Comparison of ENCODE assay signal across 9 cellular contexts in genomic region chr18:62982600-62983251, GRCh38.
A peak's percentile ranks its signal among the peaks of the same experiment; 100 is the strongest.
DNase-seq lines count a peak whose midpoint lies in the region; ATAC-seq lines count a peak whose summit lies in the region.
"Had no signal": no experiment of that assay in that cellular context is flagged by ENCODE, and none has a peak within 500 bp of the region (broad histone marks: within the 10 kb centered on the region; RNA-seq: fewer than 3 reads in every experiment).

No MANE protein-coding gene starts in this region.

- no peaks in the 10 kb centered on the region for H4K20me1 ChIP-seq in BLaER1 treated with 17β-estradiol and CSF1 and Interleukin-3, amounts not matched to agents 10 nM and 100 nM

- H3K9ac ChIP-seq in BLaER1 treated with 17β-estradiol and CSF1 and Interleukin-3, amounts not matched to agents 10 nM and 100 nM = peak overlapping the region in 10 of 11 experiments; percentile 4 to 57 (median 28); a peak in 10 of 22 replicates

- peak overlapping the region in 4 of 10 experiments; percentile 16 to 39 (median 32); a peak in 4 of 20 replicates for H3K4me3 ChIP-seq in BLaER1 treated with 17β-estradiol and CSF1 and Interleukin-3, amounts not matched to agents 10 nM and 100 nM

- H3K9me3 ChIP-seq in BLaER1 treated with 17β-estradiol and CSF1 and Interleukin-3, amounts not matched to agents 10 nM and 100 nM (replicated peaks in 1 of 11) = 0 out of 22 replicates have a peak, but pooled peaks cover 0 to 6% (median 0%) of the 10 kb centered on the region in 11 experiments

- no peaks in the 10 kb centered on the region for H3K9me3 Mint-ChIP-seq in activated CD8-positive, alpha-beta T cell treated with anti-CD3 and anti-CD28 coated beads, Interleukin-2, amount 10 ng/mL, durations not matched to agents 7 days and 5 days (ENCODE audit: insufficient read depth)
- H3K9me3 Mint-ChIP-seq in memory B cell = no peaks in the 10 kb centered on the region
- H3K9me3 Mint-ChIP-seq: IgD-negative memory B cell had no signal

- H3K36me3 Mint-ChIP-seq in activated CD8-positive, alpha-beta T cell treated with anti-CD3 and anti-CD28 coated beads, Interleukin-2, amount 10 ng/mL, durations not matched to agents 7 days and 5 days (ENCODE audit: low read depth) = no peaks in the 10 kb centered on the region
- H3K36me3 Mint-ChIP-seq in memory B cell = peaks cover 4% of the 10 kb centered on the region

- H3K4me1 ChIP-seq in BLaER1 treated with 17β-estradiol and CSF1 and Interleukin-3, amounts not matched to agents 10 nM and 100 nM = peaks cover 31 to 53% (median 52%) of the 10 kb centered on the region in 10 experiments

- peaks cover 11 to 31% (median 24%) of the 10 kb centered on the region in 11 experiments; a peak in 21 of 22 replicates for H3K36me3 ChIP-seq in BLaER1 treated with 17β-estradiol and CSF1 and Interleukin-3, amounts not matched to agents 10 nM and 100 nM

- peak overlapping the region; percentile 53 to 89 (median 74) for H3K4me2 ChIP-seq in BLaER1 treated with 17β-estradiol and CSF1 and Interleukin-3, amounts not matched to agents 10 nM and 100 nM

- peaks cover 7% of the 10 kb centered on the region for H3K4me1 Mint-ChIP-seq in activated CD8-positive, alpha-beta T cell treated with anti-CD3 and anti-CD28 coated beads, Interleukin-2, amount 10 ng/mL, durations not matched to agents 7 days and 5 days (ENCODE audit: low read depth)
- H3K4me1 Mint-ChIP-seq in memory B cell = peaks cover 5% of the 10 kb centered on the region

- ATAC-seq in GM21529 (IDR thresholded peaks at IDR 0.05; ENCODE audit: unreplicated experiment) (peak; percentile 63), memory B cell (ENCODE audit: low read depth) (peak; percentile 59), GM21360 (IDR thresholded peaks at IDR 0.05; ENCODE audit: unreplicated experiment) (no peak)
- peak; percentile 75 for ATAC-seq in activated CD8-positive, alpha-beta T cell treated with anti-CD3 and anti-CD28 coated beads, Interleukin-2, amount 10 ng/mL, durations not matched to agents 7 days and 5 days

- no peak overlapping the region for H3K4me3 Mint-ChIP-seq in activated CD8-positive, alpha-beta T cell treated with anti-CD3 and anti-CD28 coated beads, Interleukin-2, amount 10 ng/mL, durations not matched to agents 7 days and 5 days
- no peak overlapping the region for H3K4me3 Mint-ChIP-seq in memory B cell

- H3K27me3 Mint-ChIP-seq in activated CD8-positive, alpha-beta T cell treated with anti-CD3 and anti-CD28 coated beads, Interleukin-2, amount 10 ng/mL, durations not matched to agents 7 days and 5 days (ENCODE audit: low read depth) = no peaks in the 10 kb centered on the region
- H3K27me3 Mint-ChIP-seq in memory B cell = no peaks in the 10 kb centered on the region
- H3K27me3 Mint-ChIP-seq: IgD-negative memory B cell had no signal

- H3K27me3 ChIP-seq in BLaER1 treated with 17β-estradiol and CSF1 and Interleukin-3, amounts not matched to agents 10 nM and 100 nM = no peaks in the 10 kb centered on the region

- DNase-seq in NCI-H2227 treated with DMSO at 0.1 percent for 48 hours (lab: John Stamatoyannopoulos, UW) (peak; percentile 50), memory B cell (ENCODE audit: low spot score in 2 of 2) (peak; percentile 35 to 41)
- DNase-seq in activated CD8-positive, alpha-beta T cell treated with anti-CD3 and anti-CD28 coated beads, Interleukin-2, amount 10 ng/mL, durations not matched to agents 7 days and 5 days = peak; percentile 71
- DNase-seq in effector CD8-positive, alpha-beta T cell (lab: John Stamatoyannopoulos, UW) = peak; percentile 44
- peak; percentile 22 to 25 for DNase-seq in stimulated activated CD8-positive, alpha-beta memory T cell treated with anti-CD3 and anti-CD28 coated beads, Interleukin-4, amount 100 ng/mL, for 1 hour (ENCODE audit: low read depth in 2 of 2, low spot score in 1 of 2)

- H3K27ac Mint-ChIP-seq in activated CD8-positive, alpha-beta T cell treated with anti-CD3 and anti-CD28 coated beads, Interleukin-2, amount 10 ng/mL, durations not matched to agents 7 days and 5 days = no peak overlapping the region
- H3K27ac Mint-ChIP-seq in memory B cell = no peak overlapping the region
- H3K27ac Mint-ChIP-seq: IgD-negative memory B cell had no signal

- H3K27ac ChIP-seq in BLaER1 treated with 17β-estradiol and CSF1 and Interleukin-3, amounts not matched to agents 10 nM and 100 nM = peak overlapping the region in 8 of 11 experiments; percentile 77 to 94 (median 86); a peak in 14 of 22 replicates

- POLR2A ChIA-PET in activated CD8-positive, alpha-beta T cell treated with anti-CD3 and anti-CD28 coated beads, Interleukin-2, amount 10 ng/mL, durations not matched to agents 7 days and 5 days (lab: Charles Lee) = interaction anchor here (1.3 kb wide), 1 partner anchor 265 kb away, joined by 3 read pairs; no protein-coding TSS in a partner anchor

- CTCF ChIA-PET in activated CD8-positive, alpha-beta T cell treated with anti-CD3 and anti-CD28 coated beads, Interleukin-2, amount 10 ng/mL, durations not matched to agents 7 days and 5 days (lab: Charles Lee) = interaction anchor here (0.8 to 4.6 kb wide), 31 partner anchors 9 to 568 kb away, joined by 3 to 56 read pairs (median 4); partner anchors contain the start of gene PHLPP1
